In genomic region chr2:73033766-73034381, GRCh38 we compare ENCODE assay signal across 1 cellular context.
A peak's percentile ranks its signal among the peaks of the same experiment; 100 is the strongest.
TF ChIP-seq lines count a peak whose summit lies in the region.

No MANE protein-coding gene starts in this region.

TF ChIP-seq in HepG2, 621 proteins besides CTCF, POLR2A, EP300 and RAD21 (continued from another document and continues in another):
- TF ChIP-seq TRAFD1 (CRISPR knock-in tag; IDR thresholded peaks at IDR 0.05; ENCODE audit: borderline replicate concordance) (no peak), RFX3 (CRISPR knock-in tag; IDR thresholded peaks at IDR 0.05) (no peak), ZNF580 (CRISPR knock-in tag; IDR thresholded peaks at IDR 0.05; ENCODE audit: borderline replicate concordance, low read depth) (no peak), CEBPB (IDR thresholded peaks at IDR 0.05; ENCODE audit: borderline replicate concordance, low read depth, low read length) (no peak), AHR (CRISPR knock-in tag; IDR thresholded peaks at IDR 0.05) (no peak), FLYWCH1 (CRISPR knock-in tag; IDR thresholded peaks at IDR 0.05) (no peak), ZBTB33 (CRISPR knock-in tag; IDR thresholded peaks at IDR 0.05) (no peak), ZBTB3 (CRISPR knock-in tag; IDR thresholded peaks at IDR 0.05; ENCODE audit: borderline replicate concordance, low read depth) (no peak), SSRP1 (CRISPR knock-in tag; IDR thresholded peaks at IDR 0.05) (no peak), NCOR1 (IDR thresholded peaks at IDR 0.05; ENCODE audit: borderline replicate concordance, low read length) (peak; percentile 65; the same call in 1 of the 2 replicates), DR1 (CRISPR knock-in tag; IDR thresholded peaks at IDR 0.05) (no peak), TEAD3 (CRISPR knock-in tag; optimal IDR thresholded peaks at IDR 0.05; ENCODE audit: borderline replicate concordance) (no peak), FOXK1 (CRISPR knock-in tag; IDR thresholded peaks at IDR 0.05; ENCODE audit: borderline replicate concordance, low read depth) (no peak), PREB (CRISPR knock-in tag; IDR thresholded peaks at IDR 0.05) (no peak), ZSCAN29 (CRISPR knock-in tag; conservative IDR thresholded peaks at IDR 0.05) (no peak), ZFP37 (CRISPR knock-in tag; IDR thresholded peaks at IDR 0.05; ENCODE audit: borderline replicate concordance) (no peak), AGO1 (IDR thresholded peaks at IDR 0.05; ENCODE audit: low read depth, low read length, poor library complexity, severe bottlenecking) (no peak), TEAD2 (CRISPR knock-in tag; IDR thresholded peaks at IDR 0.05) (no peak), ZNF788 (CRISPR knock-in tag; IDR thresholded peaks at IDR 0.05; ENCODE audit: borderline replicate concordance) (no peak), KDM5B (CRISPR knock-in tag; IDR thresholded peaks at IDR 0.05; ENCODE audit: borderline replicate concordance) (peak; percentile 26; the same call in 1 of the 2 replicates), PHF21A (CRISPR knock-in tag; IDR thresholded peaks at IDR 0.05) (no peak), MED13 (CRISPR knock-in tag; IDR thresholded peaks at IDR 0.05) (no peak), IKZF4 (CRISPR knock-in tag; IDR thresholded peaks at IDR 0.05; ENCODE audit: borderline replicate concordance, low read depth, not compliant biosample characterization) (no peak), HNRNPL (IDR thresholded peaks at IDR 0.05; ENCODE audit: low read depth, low read length) (no peak), MZF1 (CRISPR knock-in tag; IDR thresholded peaks at IDR 0.05; ENCODE audit: borderline replicate concordance) (no peak), GTF3A (CRISPR knock-in tag; conservative IDR thresholded peaks at IDR 0.05) (no peak), SALL1 (CRISPR knock-in tag; IDR thresholded peaks at IDR 0.05) (no peak), HDAC1 (CRISPR knock-in tag; IDR thresholded peaks at IDR 0.05) (peak; percentile 0; the same call in 1 of the 2 replicates), MTF2 (CRISPR knock-in tag; IDR thresholded peaks at IDR 0.05; ENCODE audit: borderline replicate concordance) (no peak), ZNF414 (CRISPR knock-in tag; IDR thresholded peaks at IDR 0.05) (no peak), GATAD2A (CRISPR knock-in tag; IDR thresholded peaks at IDR 0.05) (0 out of 2 replicates have a peak, but pooled peaks have one; percentile 8), HIC2 (CRISPR knock-in tag; IDR thresholded peaks at IDR 0.05; ENCODE audit: low read depth) (0 out of 2 replicates have a peak, but pooled peaks have one; percentile 35), ZNF326 (CRISPR knock-in tag; IDR thresholded peaks at IDR 0.05; ENCODE audit: borderline replicate concordance) (no peak), ZBTB21 (CRISPR knock-in tag; IDR thresholded peaks at IDR 0.05) (no peak), ZNF263 (CRISPR knock-in tag; IDR thresholded peaks at IDR 0.05) (no peak), CREBL2 (CRISPR knock-in tag; IDR thresholded peaks at IDR 0.05; ENCODE audit: borderline replicate concordance) (no peak), ELF4 (CRISPR knock-in tag; IDR thresholded peaks at IDR 0.05; ENCODE audit: borderline replicate concordance) (no peak), KLF9 (CRISPR knock-in tag; IDR thresholded peaks at IDR 0.05; ENCODE audit: low read depth) (no peak), ZNF543 (CRISPR knock-in tag; IDR thresholded peaks at IDR 0.05) (no peak), GATA4 (IDR thresholded peaks at IDR 0.05; ENCODE audit: borderline replicate concordance, low read depth) (no peak), HMGXB4 (CRISPR knock-in tag; IDR thresholded peaks at IDR 0.05; ENCODE audit: borderline replicate concordance in 1 of 2, low read depth in 1 of 2) (no peak), CSRNP1 (CRISPR knock-in tag; IDR thresholded peaks at IDR 0.05) (no peak), ZSCAN25 (CRISPR knock-in tag; IDR thresholded peaks at IDR 0.05) (no peak), KLF13 (CRISPR knock-in tag; IDR thresholded peaks at IDR 0.05) (no peak), ZNF687 (CRISPR knock-in tag; IDR thresholded peaks at IDR 0.05) (peak; percentile 51), ZNF564 (CRISPR knock-in tag; IDR thresholded peaks at IDR 0.05) (no peak), ZNF577 (CRISPR knock-in tag; IDR thresholded peaks at IDR 0.05; ENCODE audit: borderline replicate concordance, low read depth) (no peak), JUNB (CRISPR knock-in tag; IDR thresholded peaks at IDR 0.05; ENCODE audit: borderline replicate concordance) (no peak), ATAD3A (CRISPR knock-in tag; IDR thresholded peaks at IDR 0.05) (no peak), SIN3B (IDR thresholded peaks at IDR 0.05; ENCODE audit: low read length) (no peak), ZNF510 (CRISPR knock-in tag; IDR thresholded peaks at IDR 0.05; ENCODE audit: low read depth) (no peak), LCORL (IDR thresholded peaks at IDR 0.05) (no peak), LCORL (CRISPR knock-in tag; IDR thresholded peaks at IDR 0.05) (peak; percentile 48; the same call in 1 of the 2 replicates), NR2F6 (IDR thresholded peaks at IDR 0.05) (no peak), NR2F6 (CRISPR knock-in tag; IDR thresholded peaks at IDR 0.05) (no peak), DBP (CRISPR knock-in tag; IDR thresholded peaks at IDR 0.05; ENCODE audit: not compliant biosample characterization) (no peak)
